Comparison of ENCODE assay signal across 1 cellular context in the genomic region with DNA sequence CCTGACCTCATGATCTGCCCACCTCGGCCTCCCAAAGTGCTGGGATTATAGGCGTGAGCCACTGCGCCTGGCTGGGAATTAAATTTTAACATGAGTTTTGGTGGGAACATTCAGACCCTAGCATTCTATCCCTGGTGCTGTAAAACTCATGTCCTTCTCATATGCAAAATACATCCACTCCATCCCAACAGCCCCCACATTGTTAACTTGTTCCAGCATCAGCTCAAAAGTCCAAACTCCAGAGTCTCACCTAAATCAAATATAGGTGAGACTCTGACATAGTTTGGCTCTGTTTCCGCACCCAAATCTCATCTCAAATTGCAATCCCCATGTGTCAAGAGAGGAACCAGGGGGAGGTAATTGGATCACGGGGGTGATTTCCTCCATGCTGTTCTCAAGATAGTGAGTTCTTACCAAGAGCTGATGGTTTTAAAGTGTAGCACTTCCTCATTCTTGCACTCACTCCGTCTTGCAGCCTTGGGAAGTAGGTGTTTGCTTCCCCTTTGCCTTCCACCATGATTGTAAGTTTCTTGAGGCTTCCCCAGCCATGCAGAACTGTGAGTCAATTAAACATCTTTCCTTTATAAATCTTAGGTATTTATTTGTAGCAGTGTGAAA.
TF ChIP-seq lines count a peak whose summit lies in the region.

No MANE protein-coding gene starts in this region.

TF ChIP-seq in SK-N-SH, 30 proteins besides CTCF, POLR2A, EP300 and RAD21 (continued from another document):
- TF ChIP-seq, protein P1, sequence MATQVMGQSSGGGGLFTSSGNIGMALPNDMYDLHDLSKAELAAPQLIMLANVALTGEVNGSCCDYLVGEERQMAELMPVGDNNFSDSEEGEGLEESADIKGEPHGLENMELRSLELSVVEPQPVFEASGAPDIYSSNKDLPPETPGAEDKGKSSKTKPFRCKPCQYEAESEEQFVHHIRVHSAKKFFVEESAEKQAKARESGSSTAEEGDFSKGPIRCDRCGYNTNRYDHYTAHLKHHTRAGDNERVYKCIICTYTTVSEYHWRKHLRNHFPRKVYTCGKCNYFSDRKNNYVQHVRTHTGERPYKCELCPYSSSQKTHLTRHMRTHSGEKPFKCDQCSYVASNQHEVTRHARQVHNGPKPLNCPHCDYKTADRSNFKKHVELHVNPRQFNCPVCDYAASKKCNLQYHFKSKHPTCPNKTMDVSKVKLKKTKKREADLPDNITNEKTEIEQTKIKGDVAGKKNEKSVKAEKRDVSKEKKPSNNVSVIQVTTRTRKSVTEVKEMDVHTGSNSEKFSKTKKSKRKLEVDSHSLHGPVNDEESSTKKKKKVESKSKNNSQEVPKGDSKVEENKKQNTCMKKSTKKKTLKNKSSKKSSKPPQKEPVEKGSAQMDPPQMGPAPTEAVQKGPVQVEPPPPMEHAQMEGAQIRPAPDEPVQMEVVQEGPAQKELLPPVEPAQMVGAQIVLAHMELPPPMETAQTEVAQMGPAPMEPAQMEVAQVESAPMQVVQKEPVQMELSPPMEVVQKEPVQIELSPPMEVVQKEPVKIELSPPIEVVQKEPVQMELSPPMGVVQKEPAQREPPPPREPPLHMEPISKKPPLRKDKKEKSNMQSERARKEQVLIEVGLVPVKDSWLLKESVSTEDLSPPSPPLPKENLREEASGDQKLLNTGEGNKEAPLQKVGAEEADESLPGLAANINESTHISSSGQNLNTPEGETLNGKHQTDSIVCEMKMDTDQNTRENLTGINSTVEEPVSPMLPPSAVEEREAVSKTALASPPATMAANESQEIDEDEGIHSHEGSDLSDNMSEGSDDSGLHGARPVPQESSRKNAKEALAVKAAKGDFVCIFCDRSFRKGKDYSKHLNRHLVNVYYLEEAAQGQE (IDR thresholded peaks at IDR 0.05; ENCODE audit: low read depth, low read length): no peak
- TF ChIP-seq RFX5 (IDR thresholded peaks at IDR 0.05; ENCODE audit: low read length) (no peak), YY1 (IDR thresholded peaks at IDR 0.05; ENCODE audit: low read depth) (no peak), NRF1 (IDR thresholded peaks at IDR 0.05; ENCODE audit: low read depth, low read length) (no peak), EZH2phosphoT487 (IDR thresholded peaks at IDR 0.05; ENCODE audit: borderline replicate concordance, low read depth) (no peak)
TF ChIP-seq in SK-N-SH: peak in this region for 0.
